ENCODE assay signal across 1 cellular context in genomic region chr17:81901167-81902022, GRCh38.
A peak's percentile ranks its signal among the peaks of the same experiment; 100 is the strongest.
TF ChIP-seq lines count a peak whose summit lies in the region.

No MANE protein-coding gene starts in this region.

TF ChIP-seq in HepG2, 621 proteins besides CTCF, POLR2A, EP300 and RAD21 (continued from another document):
- TF ChIP-seq HOXD1 (CRISPR knock-in tag; IDR thresholded peaks at IDR 0.05) (0 out of 2 replicates have a peak, but pooled peaks have one; percentile 29), MTF1 (CRISPR knock-in tag; IDR thresholded peaks at IDR 0.05) (no peak), SMAD9 (CRISPR knock-in tag; IDR thresholded peaks at IDR 0.05) (no peak), TIGD3 (CRISPR knock-in tag; IDR thresholded peaks at IDR 0.05; ENCODE audit: borderline replicate concordance) (0 out of 2 replicates have a peak, but pooled peaks have one; percentile 49), IKZF5 (CRISPR knock-in tag; IDR thresholded peaks at IDR 0.05) (peak; percentile 29; the same call in 1 of the 2 replicates), ARNT2 (CRISPR knock-in tag; IDR thresholded peaks at IDR 0.05; ENCODE audit: low read depth) (0 out of 2 replicates have a peak, but pooled peaks have one; percentile 72), SOX6 (IDR thresholded peaks at IDR 0.05) (no peak), SOX6 (CRISPR knock-in tag; IDR thresholded peaks at IDR 0.05) (peak; percentile 35; the same call in 1 of the 2 replicates), SSRP1 (CRISPR knock-in tag; IDR thresholded peaks at IDR 0.05) (peak; percentile 97), ZNF572 (CRISPR knock-in tag; IDR thresholded peaks at IDR 0.05) (peak; percentile 70; the same call in 1 of the 2 replicates), SNAPC4 (CRISPR knock-in tag; IDR thresholded peaks at IDR 0.05) (0 out of 2 replicates have a peak, but pooled peaks have one; percentile 36), ZNF30 (CRISPR knock-in tag; IDR thresholded peaks at IDR 0.05) (0 out of 2 replicates have a peak, but pooled peaks have one; percentile 27), AGO2 (optimal IDR thresholded peaks at IDR 0.05; ENCODE audit: low read depth, low read length) (peak; percentile 97), ATF5 (CRISPR knock-in tag; IDR thresholded peaks at IDR 0.05; ENCODE audit: low read depth) (no peak), CHCHD3 (CRISPR knock-in tag; IDR thresholded peaks at IDR 0.05) (peak; percentile 68; the same call in 1 of the 2 replicates), ZNF781 (CRISPR knock-in tag; IDR thresholded peaks at IDR 0.05; ENCODE audit: borderline replicate concordance, not compliant biosample characterization) (peak; percentile 31), ZFP36 (IDR thresholded peaks at IDR 0.05; ENCODE audit: borderline replicate concordance, low read depth, low read length, partially characterized antibody) (no peak), ZNF891 (CRISPR knock-in tag; IDR thresholded peaks at IDR 0.05) (peak; percentile 52; the same call in 1 of the 2 replicates)
- TF ChIP-seq, protein P1, sequence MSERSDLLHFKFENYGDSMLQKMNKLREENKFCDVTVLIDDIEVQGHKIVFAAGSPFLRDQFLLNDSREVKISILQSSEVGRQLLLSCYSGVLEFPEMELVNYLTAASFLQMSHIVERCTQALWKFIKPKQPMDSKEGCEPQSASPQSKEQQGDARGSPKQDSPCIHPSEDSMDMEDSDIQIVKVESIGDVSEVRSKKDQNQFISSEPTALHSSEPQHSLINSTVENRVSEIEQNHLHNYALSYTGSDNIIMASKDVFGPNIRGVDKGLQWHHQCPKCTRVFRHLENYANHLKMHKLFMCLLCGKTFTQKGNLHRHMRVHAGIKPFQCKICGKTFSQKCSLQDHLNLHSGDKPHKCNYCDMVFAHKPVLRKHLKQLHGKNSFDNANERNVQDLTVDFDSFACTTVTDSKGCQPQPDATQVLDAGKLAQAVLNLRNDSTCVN (CRISPR knock-in tag; IDR thresholded peaks at IDR 0.05; ENCODE audit: borderline replicate concordance), result 0 out of 2 replicates have a peak, but pooled peaks have one; percentile 9
- TF ChIP-seq, protein P2, sequence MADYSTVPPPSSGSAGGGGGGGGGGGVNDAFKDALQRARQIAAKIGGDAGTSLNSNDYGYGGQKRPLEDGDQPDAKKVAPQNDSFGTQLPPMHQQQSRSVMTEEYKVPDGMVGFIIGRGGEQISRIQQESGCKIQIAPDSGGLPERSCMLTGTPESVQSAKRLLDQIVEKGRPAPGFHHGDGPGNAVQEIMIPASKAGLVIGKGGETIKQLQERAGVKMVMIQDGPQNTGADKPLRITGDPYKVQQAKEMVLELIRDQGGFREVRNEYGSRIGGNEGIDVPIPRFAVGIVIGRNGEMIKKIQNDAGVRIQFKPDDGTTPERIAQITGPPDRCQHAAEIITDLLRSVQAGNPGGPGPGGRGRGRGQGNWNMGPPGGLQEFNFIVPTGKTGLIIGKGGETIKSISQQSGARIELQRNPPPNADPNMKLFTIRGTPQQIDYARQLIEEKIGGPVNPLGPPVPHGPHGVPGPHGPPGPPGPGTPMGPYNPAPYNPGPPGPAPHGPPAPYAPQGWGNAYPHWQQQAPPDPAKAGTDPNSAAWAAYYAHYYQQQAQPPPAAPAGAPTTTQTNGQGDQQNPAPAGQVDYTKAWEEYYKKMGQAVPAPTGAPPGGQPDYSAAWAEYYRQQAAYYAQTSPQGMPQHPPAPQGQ (CRISPR knock-in tag; IDR thresholded peaks at IDR 0.05; ENCODE audit: borderline replicate concordance), result no peak
